Comparison of ENCODE assay signal across 20 cellular contexts in the genomic region with DNA sequence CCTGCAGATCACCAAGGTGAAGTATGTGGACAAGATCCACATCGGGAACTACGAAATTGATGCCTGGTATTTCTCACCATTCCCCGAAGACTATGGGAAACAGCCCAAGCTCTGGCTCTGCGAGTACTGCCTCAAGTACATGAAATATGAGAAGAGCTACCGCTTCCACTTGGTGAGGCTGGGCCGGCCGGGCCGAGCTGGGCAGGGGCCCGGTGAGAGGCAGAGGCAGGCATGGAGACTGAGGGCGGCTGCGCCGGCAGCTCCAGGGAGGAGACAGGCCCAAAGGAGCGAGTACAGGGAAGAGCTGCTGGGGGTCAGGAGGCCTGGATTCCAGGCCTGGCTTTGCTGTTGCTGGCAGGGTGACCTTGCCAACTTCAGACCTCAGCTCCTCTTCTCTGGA. TPM values are rescaled to one million over a fixed set of nuclear protein-coding genes. Genes with fewer than 3 reads are reported as not detected.
DNase-seq lines count a peak whose midpoint lies in the region; ATAC-seq and TF ChIP-seq lines count a peak whose summit lies in the region.
"Had no signal": no experiment of that assay in that cellular context is flagged by ENCODE, and none has a peak within 500 bp of the region (broad histone marks: within the 10 kb centered on the region; RNA-seq: fewer than 3 reads in every experiment).

No MANE protein-coding gene starts in this region.

- intact Hi-C loops in Calu3 (cut with micrococcal nuclease; ENCODE audit: unreplicated experiment) (no loop called here), lower lobe of right lung (cut with DNase I) (no loop called here)

- peaks cover 66% of the 10 kb centered on the region for H3K36me3 Mint-ChIP-seq in Calu3 (ENCODE audit: insufficient read depth, unreplicated experiment)
- peaks cover 51% of the 10 kb centered on the region for H3K36me3 Mint-ChIP-seq in stimulated activated effector memory CD8-positive, alpha-beta T cell treated with anti-CD3 and anti-CD28 coated beads, Interleukin-12 subunit alpha, Interleukin-12 subunit beta, amount 100 ng/mL, for 72 hours

- POLR2A ChIA-PET in RWPE1 (lab: Yijun Ruan, JAX; ENCODE audit: low non-redundant PET), result no interaction called here

- peaks cover 79% of the 10 kb centered on the region for H3K36me3 ChIP-seq in lower lobe of right lung

- no peaks in the 10 kb centered on the region for H3K9me3 Mint-ChIP-seq in Calu3 (ENCODE audit: low read depth, unreplicated experiment)
- no peaks in the 10 kb centered on the region for H3K9me3 Mint-ChIP-seq in stimulated activated effector memory CD8-positive, alpha-beta T cell treated with anti-CD3 and anti-CD28 coated beads, Interleukin-12 subunit alpha, Interleukin-12 subunit beta, amount 100 ng/mL, for 72 hours
- H3K9me3 Mint-ChIP-seq: activated CD4-positive, alpha-beta memory T cell treated with anti-CD3 and anti-CD28 coated beads for 36 hours; activated naive CD4-positive, alpha-beta T cell treated with anti-CD3 and anti-CD28 coated beads for 36 hours; effector memory CD8-positive, alpha-beta T cell had no signal

- H3K9me3 ChIP-seq in lower lobe of right lung, result no peaks in the 10 kb centered on the region
- H3K9me3 ChIP-seq: esophagus muscularis mucosa had no signal

- no peak for TF ChIP-seq CTCF in Calu3 (IDR thresholded peaks at IDR 0.05; ENCODE audit: unreplicated experiment)
- no peak for TF ChIP-seq CTCF in RWPE1 (conservative IDR thresholded peaks at IDR 0.05; ENCODE audit: low read depth)
- TF ChIP-seq CTCF in lower lobe of right lung (IDR thresholded peaks at IDR 0.05), result no peak

- CTCF ChIA-PET in Calu3 (lab: Charles Lee), result interaction anchor here (5.5 kb wide), 1 partner anchor 10 kb away, joined by 26 read pairs; a partner anchor contains a TSS
- CTCF ChIA-PET in RWPE1 (lab: Yijun Ruan, JAX), result no interaction called here

- H3K27ac ChIP-seq in RWPE1 (peak overlapping the region; percentile 98), lower lobe of right lung (peak overlapping the region; percentile 96)
- H3K27ac ChIP-seq: VCaP had no signal

- H3K27me3 Mint-ChIP-seq in Calu3 (ENCODE audit: unreplicated experiment), result no peaks in the 10 kb centered on the region
- H3K27me3 Mint-ChIP-seq: activated CD4-positive, alpha-beta memory T cell treated with anti-CD3 and anti-CD28 coated beads for 36 hours; effector memory CD8-positive, alpha-beta T cell had no signal

- H3K4me1 ChIP-seq in lower lobe of right lung, result peaks cover 59% of the 10 kb centered on the region

- H3K27me3 ChIP-seq in lower lobe of right lung (ENCODE audit: low read depth), result no peaks in the 10 kb centered on the region
- H3K27me3 ChIP-seq: esophagus muscularis mucosa had no signal

- H3K4me3 Mint-ChIP-seq in Calu3 (ENCODE audit: low read depth, unreplicated experiment), result no peak overlapping the region
- H3K4me3 Mint-ChIP-seq in stimulated activated effector memory CD8-positive, alpha-beta T cell treated with anti-CD3 and anti-CD28 coated beads, Interleukin-12 subunit alpha, Interleukin-12 subunit beta, amount 100 ng/mL, for 72 hours, result no peak overlapping the region
- H3K4me3 Mint-ChIP-seq: activated CD4-positive, alpha-beta memory T cell treated with anti-CD3 and anti-CD28 coated beads for 36 hours; activated naive CD4-positive, alpha-beta T cell treated with anti-CD3 and anti-CD28 coated beads for 36 hours; effector memory CD8-positive, alpha-beta T cell had no signal

- no TSS peak for BruUV-seq in Calu3 (replicated peaks; lab: Mats Ljungman, UMichigan)

- peaks cover 50% of the 10 kb centered on the region for H3K4me1 Mint-ChIP-seq in Calu3 (ENCODE audit: low read depth, unreplicated experiment)
- H3K4me1 Mint-ChIP-seq in stimulated activated effector memory CD8-positive, alpha-beta T cell treated with anti-CD3 and anti-CD28 coated beads, Interleukin-12 subunit alpha, Interleukin-12 subunit beta, amount 100 ng/mL, for 72 hours, result peaks cover 6% of the 10 kb centered on the region

- no peak overlapping the region for H3K4me3 ChIP-seq in lower lobe of right lung
- H3K4me3 ChIP-seq: esophagus muscularis mucosa had no signal

- DNase-seq in Calu3, result no peak
- no peak for DNase-seq in RWPE1 (ENCODE audit: low spot score)
- no peak for DNase-seq in lower lobe of right lung
- DNase-seq in stimulated activated effector memory CD8-positive, alpha-beta T cell treated with anti-CD3 and anti-CD28 coated beads, Interleukin-12 subunit alpha, Interleukin-12 subunit beta, amount 100 ng/mL, for 72 hours (ENCODE audit: low spot score in 2 of 2), result no peak
- DNase-seq in activated CD4-positive, alpha-beta T cell treated with anti-CD3 and anti-CD28 coated beads, Interleukin-2, amount 50 U/mL, for 1 hour, result no peak
- no peak for DNase-seq in effector CD8-positive, alpha-beta T cell (lab: John Stamatoyannopoulos, UW)
- DNase-seq in NCI-H2107 treated with DMSO at 0.1 percent for 48 hours (lab: John Stamatoyannopoulos, UW; ENCODE audit: unreplicated experiment), result no peak
- DNase-seq in SW 1271 (lab: John Stamatoyannopoulos, UW), result no peak
- DNase-seq: activated CD4-positive, alpha-beta memory T cell treated with anti-CD3 and anti-CD28 coated beads for 36 hours; activated naive CD4-positive, alpha-beta T cell treated with anti-CD3 and anti-CD28 coated beads for 36 hours; activated T-cell treated with anti-CD3 and anti-CD28 coated beads, Interleukin-2, amount 50 U/mL, for 1 hour; anterior cingulate cortex; cerebellar nuclear complex; effector memory CD8-positive, alpha-beta T cell; NCI-H1694 treated with DMSO at 0.1 percent for 48 hours; retina had no signal

- peak; percentile 20 to 37 for ATAC-seq in lower lobe of right lung
- no peak for ATAC-seq in stimulated activated effector memory CD8-positive, alpha-beta T cell treated with anti-CD3 and anti-CD28 coated beads, Interleukin-12 subunit alpha, Interleukin-12 subunit beta, amount 100 ng/mL, for 72 hours
- ATAC-seq: effector memory CD8-positive, alpha-beta T cell had no signal

- peak overlapping the region; percentile 25 for H3K27ac Mint-ChIP-seq in Calu3 (ENCODE audit: unreplicated experiment)
- H3K27ac Mint-ChIP-seq in stimulated activated effector memory CD8-positive, alpha-beta T cell treated with anti-CD3 and anti-CD28 coated beads, Interleukin-12 subunit alpha, Interleukin-12 subunit beta, amount 100 ng/mL, for 72 hours, result peak overlapping the region; percentile 14
- H3K27ac Mint-ChIP-seq: activated CD4-positive, alpha-beta memory T cell treated with anti-CD3 and anti-CD28 coated beads for 36 hours; activated naive CD4-positive, alpha-beta T cell treated with anti-CD3 and anti-CD28 coated beads for 36 hours had no signal

RNA-seq across cellular contexts. Expression of a gene that starts 8.3 kb away (rescaled TPM):
- total RNA-seq in Calu3 (2022) (108 and 138 TPM in 2 replicates), lower lobe of right lung (75.4 TPM)
- total RNA-seq: activated CD4-positive, alpha-beta memory T cell treated with anti-CD3 and anti-CD28 coated beads for 36 hours; activated naive CD4-positive, alpha-beta T cell treated with anti-CD3 and anti-CD28 coated beads for 36 hours; NCI-H460; SK-MEL-5 had no signal

RNA-seq across cellular contexts. Expression of a gene that starts 9.7 kb away (rescaled TPM):
- 66.6 and 69.9 TPM in 2 replicates for total RNA-seq in Calu3 (2022)
- total RNA-seq in lower lobe of right lung, result 79.1 TPM

RNA-seq across cellular contexts. Expression of a gene that starts 19.0 kb away (rescaled TPM):
- 49.3 and 52.0 TPM in 2 replicates for total RNA-seq in Calu3 (2022)
- 37.6 TPM for total RNA-seq in lower lobe of right lung

RNA-seq across cellular contexts. Expression of a gene that starts 22.7 kb away (rescaled TPM):
- total RNA-seq in Calu3 (2022) (1.6 TPM in 2 replicates), lower lobe of right lung (6.6 TPM)
- total RNA-seq: NCI-H460 had no signal

RNA-seq across cellular contexts. Expression of a gene that starts 32.6 kb away (rescaled TPM):
- total RNA-seq in Calu3 (2022) (80.1 and 86.8 TPM in 2 replicates), lower lobe of right lung (65.6 TPM)
